In the genomic region with DNA sequence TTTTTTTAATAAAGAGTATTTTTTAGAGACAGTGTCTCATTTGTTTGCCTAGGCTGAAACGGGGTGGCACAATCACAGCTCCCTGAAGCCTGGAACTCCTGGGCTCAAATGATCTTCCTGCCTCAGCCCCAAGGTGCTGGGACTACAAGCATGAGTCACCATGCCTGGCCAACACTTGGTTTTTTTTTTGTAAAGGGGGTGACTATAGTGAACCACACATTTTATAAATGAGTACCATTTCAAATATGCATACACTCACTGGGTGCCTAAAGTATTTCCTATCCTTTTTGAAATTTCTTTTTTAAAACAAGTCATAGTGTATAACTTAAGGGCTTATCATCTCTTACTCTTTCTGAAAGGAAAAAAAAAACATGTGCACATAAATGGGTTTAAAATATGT, we compare ENCODE assay signal across 2 cellular contexts.
TF ChIP-seq lines count a peak whose summit lies in the region.

No MANE protein-coding gene starts in this region.

TF ChIP-seq in IMR-90, 13 proteins besides CTCF, POLR2A, EP300 and RAD21 (continued from another document):
- TF ChIP-seq NFE2L2 (IDR thresholded peaks at IDR 0.05; ENCODE audit: low read depth, low read length) (no peak), RCOR1 (IDR thresholded peaks at IDR 0.05; ENCODE audit: insufficient replicate concordance, low read length) (no peak), CHD1 (IDR thresholded peaks at IDR 0.05; ENCODE audit: low read depth, low read length) (no peak), FOS (IDR thresholded peaks at IDR 0.05; ENCODE audit: low read depth, low read length) (no peak), BHLHE40 (IDR thresholded peaks at IDR 0.05; ENCODE audit: low read depth, low read length) (no peak), CEBPB (IDR thresholded peaks at IDR 0.05; ENCODE audit: low read depth, low read length) (no peak), MXI1 (IDR thresholded peaks at IDR 0.05; ENCODE audit: borderline replicate concordance, low read depth, low read length) (no peak)
- TF ChIP-seq, protein P1, sequence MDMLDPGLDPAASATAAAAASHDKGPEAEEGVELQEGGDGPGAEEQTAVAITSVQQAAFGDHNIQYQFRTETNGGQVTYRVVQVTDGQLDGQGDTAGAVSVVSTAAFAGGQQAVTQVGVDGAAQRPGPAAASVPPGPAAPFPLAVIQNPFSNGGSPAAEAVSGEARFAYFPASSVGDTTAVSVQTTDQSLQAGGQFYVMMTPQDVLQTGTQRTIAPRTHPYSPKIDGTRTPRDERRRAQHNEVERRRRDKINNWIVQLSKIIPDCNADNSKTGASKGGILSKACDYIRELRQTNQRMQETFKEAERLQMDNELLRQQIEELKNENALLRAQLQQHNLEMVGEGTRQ (IDR thresholded peaks at IDR 0.05; ENCODE audit: low read depth, low read length): no peak
- TF ChIP-seq, protein P2, sequence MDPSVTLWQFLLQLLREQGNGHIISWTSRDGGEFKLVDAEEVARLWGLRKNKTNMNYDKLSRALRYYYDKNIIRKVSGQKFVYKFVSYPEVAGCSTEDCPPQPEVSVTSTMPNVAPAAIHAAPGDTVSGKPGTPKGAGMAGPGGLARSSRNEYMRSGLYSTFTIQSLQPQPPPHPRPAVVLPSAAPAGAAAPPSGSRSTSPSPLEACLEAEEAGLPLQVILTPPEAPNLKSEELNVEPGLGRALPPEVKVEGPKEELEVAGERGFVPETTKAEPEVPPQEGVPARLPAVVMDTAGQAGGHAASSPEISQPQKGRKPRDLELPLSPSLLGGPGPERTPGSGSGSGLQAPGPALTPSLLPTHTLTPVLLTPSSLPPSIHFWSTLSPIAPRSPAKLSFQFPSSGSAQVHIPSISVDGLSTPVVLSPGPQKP (IDR thresholded peaks at IDR 0.05; ENCODE audit: borderline replicate concordance, low read depth, low read length): no peak

TF ChIP-seq in HepG2, 621 proteins besides CTCF, POLR2A, EP300 and RAD21 (continued from another document):
- TF ChIP-seq NFKBIZ (CRISPR knock-in tag; IDR thresholded peaks at IDR 0.05) (no peak), ZNF496 (CRISPR knock-in tag; IDR thresholded peaks at IDR 0.05; ENCODE audit: insufficient replicate concordance) (no peak), PHB2 (IDR thresholded peaks at IDR 0.05; ENCODE audit: partially characterized antibody) (no peak), ZNF24 (IDR thresholded peaks at IDR 0.05) (no peak), CBX5 (CRISPR knock-in tag; IDR thresholded peaks at IDR 0.05; ENCODE audit: borderline replicate concordance) (no peak), DMAP1 (CRISPR knock-in tag; IDR thresholded peaks at IDR 0.05) (no peak), ZFP82 (CRISPR knock-in tag; IDR thresholded peaks at IDR 0.05; ENCODE audit: borderline replicate concordance) (no peak), EED (CRISPR knock-in tag; IDR thresholded peaks at IDR 0.05) (no peak), ZNF720 (CRISPR knock-in tag; IDR thresholded peaks at IDR 0.05) (no peak), ELF1 (CRISPR knock-in tag; IDR thresholded peaks at IDR 0.05) (no peak), SOX5 (CRISPR knock-in tag; IDR thresholded peaks at IDR 0.05; ENCODE audit: borderline replicate concordance) (no peak), ZMAT3 (CRISPR knock-in tag; conservative IDR thresholded peaks at IDR 0.05) (no peak), ZNF589 (CRISPR knock-in tag; conservative IDR thresholded peaks at IDR 0.05) (no peak)
- TF ChIP-seq, protein P3, sequence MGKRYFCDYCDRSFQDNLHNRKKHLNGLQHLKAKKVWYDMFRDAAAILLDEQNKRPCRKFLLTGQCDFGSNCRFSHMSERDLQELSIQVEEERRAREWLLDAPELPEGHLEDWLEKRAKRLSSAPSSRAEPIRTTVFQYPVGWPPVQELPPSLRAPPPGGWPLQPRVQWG (CRISPR knock-in tag; IDR thresholded peaks at IDR 0.05; ENCODE audit: borderline replicate concordance, low read depth): no peak
- TF ChIP-seq, protein P4, sequence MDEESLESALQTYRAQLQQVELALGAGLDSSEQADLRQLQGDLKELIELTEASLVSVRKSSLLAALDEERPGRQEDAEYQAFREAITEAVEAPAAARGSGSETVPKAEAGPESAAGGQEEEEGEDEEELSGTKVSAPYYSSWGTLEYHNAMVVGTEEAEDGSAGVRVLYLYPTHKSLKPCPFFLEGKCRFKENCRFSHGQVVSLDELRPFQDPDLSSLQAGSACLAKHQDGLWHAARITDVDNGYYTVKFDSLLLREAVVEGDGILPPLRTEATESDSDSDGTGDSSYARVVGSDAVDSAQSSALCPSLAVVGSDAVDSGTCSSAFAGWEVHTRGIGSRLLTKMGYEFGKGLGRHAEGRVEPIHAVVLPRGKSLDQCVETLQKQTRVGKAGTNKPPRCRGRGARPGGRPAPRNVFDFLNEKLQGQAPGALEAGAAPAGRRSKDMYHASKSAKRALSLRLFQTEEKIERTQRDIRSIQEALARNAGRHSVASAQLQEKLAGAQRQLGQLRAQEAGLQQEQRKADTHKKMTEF (CRISPR knock-in tag; IDR thresholded peaks at IDR 0.05): no peak
- TF ChIP-seq, protein P5, sequence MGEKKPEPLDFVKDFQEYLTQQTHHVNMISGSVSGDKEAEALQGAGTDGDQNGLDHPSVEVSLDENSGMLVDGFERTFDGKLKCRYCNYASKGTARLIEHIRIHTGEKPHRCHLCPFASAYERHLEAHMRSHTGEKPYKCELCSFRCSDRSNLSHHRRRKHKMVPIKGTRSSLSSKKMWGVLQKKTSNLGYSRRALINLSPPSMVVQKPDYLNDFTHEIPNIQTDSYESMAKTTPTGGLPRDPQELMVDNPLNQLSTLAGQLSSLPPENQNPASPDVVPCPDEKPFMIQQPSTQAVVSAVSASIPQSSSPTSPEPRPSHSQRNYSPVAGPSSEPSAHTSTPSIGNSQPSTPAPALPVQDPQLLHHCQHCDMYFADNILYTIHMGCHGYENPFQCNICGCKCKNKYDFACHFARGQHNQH (CRISPR knock-in tag; IDR thresholded peaks at IDR 0.05): no peak
TF ChIP-seq in HepG2: peak in this region for 0.
